ENCODE assay signal across 11 cellular contexts in genomic region chrX:119826399-119826959, GRCh38. TPM values are rescaled to one million over a fixed set of nuclear protein-coding genes. Genes with fewer than 3 reads are reported as not detected.
A peak's percentile ranks its signal among the peaks of the same experiment; 100 is the strongest.
DNase-seq lines count a peak whose midpoint lies in the region; ATAC-seq and TF ChIP-seq lines count a peak whose summit lies in the region.
"Had no signal": no experiment of that assay in that cellular context is flagged by ENCODE, and none has a peak within 500 bp of the region (broad histone marks: within the 10 kb centered on the region; RNA-seq: fewer than 3 reads in every experiment).

No MANE protein-coding gene starts in this region.

- no peak overlapping the region for H3K27ac ChIP-seq in CD4-positive, CD25-positive, alpha-beta regulatory T cell (ENCODE audit: insufficient read depth, low read length, poor library complexity, severe bottlenecking)
- no peak overlapping the region for H3K27ac ChIP-seq in colonic mucosa
- H3K27ac ChIP-seq: sigmoid colon, SJSA1 had no signal

- H3K9me3 ChIP-seq in CD4-positive, CD25-positive, alpha-beta regulatory T cell (ENCODE audit: control insufficient read depth in 2 of 2, low read length in 2 of 2), result no peaks in the 10 kb centered on the region
- H3K9me3 ChIP-seq in colonic mucosa, result no peaks in the 10 kb centered on the region
- H3K9me3 ChIP-seq: sigmoid colon, SJSA1 had no signal

- H3K36me3 ChIP-seq in CD4-positive, CD25-positive, alpha-beta regulatory T cell (ENCODE audit: control insufficient read depth, insufficient read depth, low read length), result peaks cover 8% of the 10 kb centered on the region
- no peaks in the 10 kb centered on the region for H3K36me3 ChIP-seq in colonic mucosa
- H3K36me3 ChIP-seq: SJSA1 had no signal

- no peak overlapping the region for H3K9ac ChIP-seq in colonic mucosa (ENCODE audit: low read depth in 2 of 2, low read length in 2 of 2)

- H3K27me3 Mint-ChIP-seq in CD4-positive, CD25-positive, alpha-beta regulatory T cell, result peaks cover 4% of the 10 kb centered on the region
- peaks cover 0 to 3% of the 10 kb centered on the region in 2 donors for H3K27me3 Mint-ChIP-seq in T-cell
- H3K27me3 Mint-ChIP-seq: stimulated activated naive CD8-positive, alpha-beta T cell treated with anti-CD3 and anti-CD28 coated beads, Interleukin-15, Interleukin-2, amounts not matched to agents 100 ng/mL and 50 ng/mL, for 24 hours had no signal

- H3K36me3 Mint-ChIP-seq in CD4-positive, CD25-positive, alpha-beta regulatory T cell, result no peaks in the 10 kb centered on the region
- H3K36me3 Mint-ChIP-seq in T-cell, result peaks cover 19% of the 10 kb centered on the region

- peaks cover 4% of the 10 kb centered on the region for H3K4me1 ChIP-seq in CD4-positive, CD25-positive, alpha-beta regulatory T cell (ENCODE audit: control insufficient read depth, insufficient read depth, low read length, poor library complexity, severe bottlenecking)
- no peaks in the 10 kb centered on the region for H3K4me1 ChIP-seq in colonic mucosa
- H3K4me1 ChIP-seq: sigmoid colon had no signal

- no peak for ATAC-seq in CD4-positive, CD25-positive, alpha-beta regulatory T cell (ENCODE audit: low read depth in 2 of 2)
- ATAC-seq in T-cell (replicated peaks in 1 of 4), result no peak

- DNase-seq in CD4-positive, CD25-positive, alpha-beta regulatory T cell, result peak in 1 of 3 donors; percentile 32
- peak; percentile 10 for DNase-seq in HuH-7 (ENCODE audit: low spot score)
- peak; percentile 17 for DNase-seq in foreskin melanocyte
- DNase-seq in T-cell, result no peak
- DNase-seq in HPDE6-E6E7 (ENCODE audit: extremely low spot score), result no peak
- no peak for DNase-seq in colonic mucosa
- DNase-seq: H9, left cardiac atrium, sigmoid colon had no signal

- H3K4me3 Mint-ChIP-seq in CD4-positive, CD25-positive, alpha-beta regulatory T cell, result no peak overlapping the region
- no peak overlapping the region for H3K4me3 Mint-ChIP-seq in T-cell
- H3K4me3 Mint-ChIP-seq: H9; stimulated activated naive CD8-positive, alpha-beta T cell treated with anti-CD3 and anti-CD28 coated beads, Interleukin-15, Interleukin-2, amounts not matched to agents 100 ng/mL and 50 ng/mL, for 24 hours had no signal

- no peaks in the 10 kb centered on the region for H3K9me3 Mint-ChIP-seq in CD4-positive, CD25-positive, alpha-beta regulatory T cell
- no peaks in the 10 kb centered on the region for H3K9me3 Mint-ChIP-seq in T-cell
- H3K9me3 Mint-ChIP-seq: stimulated activated naive CD8-positive, alpha-beta T cell treated with anti-CD3 and anti-CD28 coated beads, Interleukin-15, Interleukin-2, amounts not matched to agents 100 ng/mL and 50 ng/mL, for 24 hours had no signal

- no peaks in the 10 kb centered on the region for H3K27me3 ChIP-seq in CD4-positive, CD25-positive, alpha-beta regulatory T cell (ENCODE audit: control insufficient read depth, insufficient read depth, low read length)
- no peaks in the 10 kb centered on the region for H3K27me3 ChIP-seq in colonic mucosa
- H3K27me3 ChIP-seq: sigmoid colon, SJSA1 had no signal

- peak overlapping the region in 2 of 3 donors; percentile 23 to 42 for H3K27ac Mint-ChIP-seq in CD4-positive, CD25-positive, alpha-beta regulatory T cell
- peak overlapping the region in 1 of 2 donors; percentile 28 for H3K27ac Mint-ChIP-seq in T-cell
- H3K27ac Mint-ChIP-seq: H9 had no signal

- H3K4me1 Mint-ChIP-seq in CD4-positive, CD25-positive, alpha-beta regulatory T cell, result peaks cover 2 to 19% (median 6%) of the 10 kb centered on the region in 4 donors
- peaks cover 12 to 17% (median 16%) of the 10 kb centered on the region in 3 donors for H3K4me1 Mint-ChIP-seq in T-cell
- H3K4me1 Mint-ChIP-seq: H9 had no signal

- H3K4me3 ChIP-seq in CD4-positive, CD25-positive, alpha-beta regulatory T cell (ENCODE audit: low read depth, low read length), result no peak overlapping the region
- no peak overlapping the region for H3K4me3 ChIP-seq in colonic mucosa
- H3K4me3 ChIP-seq: sigmoid colon, SJSA1 had no signal

- CTCF ChIA-PET in T-cell (lab: Charles Lee), result no interaction called here

- intact Hi-C loops in colonic mucosa (cut with DNase I), result no loop called here

- POLR2A ChIA-PET in T-cell (lab: Charles Lee), result no interaction called here

- no peak for TF ChIP-seq CTCF in colonic mucosa (IDR thresholded peaks at IDR 0.05)

RNA-seq across cellular contexts. Expression of gene UPF3B, which starts 26.3 kb away (rescaled TPM):
- 10.5 TPM for total RNA-seq in CD4-positive, CD25-positive, alpha-beta regulatory T cell
- 1 to 10 TPM; 2.9 to 4.8 (median 3.5) TPM for polyA plus RNA-seq in CD4-positive, CD25-positive, alpha-beta regulatory T cell
- total RNA-seq in T-cell, result 10 to 100 TPM in 2 of 5 donors, 1 to 10 TPM in 3; 7.2 to 11.8 (median 9.6) TPM
- 10 to 100 TPM; 10.2 to 10.5 TPM for total RNA-seq in colonic mucosa

RNA-seq across cellular contexts. Expression of gene RPL39, which starts 35.0 kb away (rescaled TPM):
- total RNA-seq in CD4-positive, CD25-positive, alpha-beta regulatory T cell, result 2,712 TPM
- polyA plus RNA-seq in CD4-positive, CD25-positive, alpha-beta regulatory T cell, result 1,000 to 10,000 TPM; 3,971 to 5,634 (median 4,678) TPM
- total RNA-seq in T-cell, result 1,000 to 10,000 TPM; 2,957 to 4,080 (median 3,439) TPM
- total RNA-seq in colonic mucosa, result 1,000 to 10,000 TPM; 1,267 to 1,593 TPM

RNA-seq across cellular contexts. Expression of gene RNF113A, which starts 45.1 kb away (rescaled TPM):
- total RNA-seq in CD4-positive, CD25-positive, alpha-beta regulatory T cell, result 30.7 TPM
- 10 to 100 TPM; 59.0 to 85.8 (median 75.4) TPM for polyA plus RNA-seq in CD4-positive, CD25-positive, alpha-beta regulatory T cell
- total RNA-seq in T-cell (10 to 100 TPM; 23.4 to 40.5 (median 36.5) TPM), colonic mucosa (10 to 100 TPM; 13.4 to 14.6 TPM)

RNA-seq across cellular contexts. Expression of gene NDUFA1, which starts 45.2 kb away (rescaled TPM):
- 56.6 TPM for total RNA-seq in CD4-positive, CD25-positive, alpha-beta regulatory T cell
- 100 to 1,000 TPM; 306 to 456 (median 332) TPM for polyA plus RNA-seq in CD4-positive, CD25-positive, alpha-beta regulatory T cell
- total RNA-seq in T-cell, result 10 to 100 TPM; 56.3 to 60.8 (median 58.0) TPM
- total RNA-seq in colonic mucosa, result 100 to 1,000 TPM; 167 to 221 TPM

Comparison
In these comparisons a context has a peak if more than half of its experiments do, and no peak if none do; other contexts are left out.
1. DNase-seq: peak in HuH-7 (single experiment) and foreskin melanocyte (single experiment); none in T-cell (0 of 34), HPDE6-E6E7 (single experiment) and colonic mucosa (single experiment).